ENCODE assay signal across 16 cellular contexts in genomic region chr1:153087692-153088091, GRCh38.
"Had no signal": no experiment of that assay in that cellular context is flagged by ENCODE, and none has a peak within 500 bp of the region (broad histone marks: within the 10 kb centered on the region; RNA-seq: fewer than 3 reads in every experiment).

No MANE protein-coding gene starts in this region.

- DNase-seq: Kasumi-1, MM.1S, NCI-H1092 treated with DMSO at 0.1 percent for 48 hours, NCI-H1436, NCI-H187 treated with DMSO at 0.1 percent for 48 hours, NCI-H2029 treated with DMSO at 0.1 percent for 48 hours, NCI-H2171 treated with DMSO at 0.1 percent for 48 hours, NCI-H524, NCI-H526 treated with DMSO at 0.1 percent for 48 hours, NCI-H774, PC-3, SHP77, SK-N-SH, SW 1271, T-cell had no signal

- ATAC-seq: Panc1, PC-3, T-cell had no signal
